17 cellular contexts compared by ENCODE assay signal in genomic region chr2:207778298-207778882, GRCh38. TPM values are rescaled to one million over a fixed set of nuclear protein-coding genes. Genes with fewer than 3 reads are reported as not detected.
DNase-seq lines count a peak whose midpoint lies in the region; ATAC-seq and TF ChIP-seq lines count a peak whose summit lies in the region.
"Had no signal": no experiment of that assay in that cellular context is flagged by ENCODE, and none has a peak within 500 bp of the region (broad histone marks: within the 10 kb centered on the region; RNA-seq: fewer than 3 reads in every experiment).

No MANE protein-coding gene starts in this region.

- peak overlapping the region; percentile 98 for H2AK5ac ChIP-seq in neuronal stem cell (ENCODE audit: low read depth, low read length)

- H3K9ac ChIP-seq in endodermal cell (ENCODE audit: extremely low read depth, low read length, poor library complexity, severe bottlenecking) (no peak overlapping the region), neuronal stem cell (ENCODE audit: low read depth, low read length, poor library complexity) (no peak overlapping the region)
- H3K9ac ChIP-seq: BLaER1 had no signal

- peak overlapping the region; percentile 45 for H2BK15ac ChIP-seq in neuronal stem cell (ENCODE audit: low read length)

- no peak for DNase-seq in activated naive CD4-positive, alpha-beta T cell treated with anti-CD3 and anti-CD28 coated beads, Interleukin-2, amount 50 U/mL, for 72 hours (ENCODE audit: low spot score in 2 of 2)
- no peak for DNase-seq in activated naive CD4-positive, alpha-beta T cell treated with anti-CD3 and anti-CD28 coated beads, Interleukin-2, amount 10 ng/mL, durations not matched to agents 7 days and 5 days
- DNase-seq in endodermal cell (peak; percentile 9), neuronal stem cell (ENCODE audit: low spot score) (no peak), iPS-NIHi7 (ENCODE audit: extremely low spot score) (no peak), NCI-H187 (lab: John Stamatoyannopoulos, UW) (no peak)
- DNase-seq: AML-193; Caco-2; CD8-positive, alpha-beta memory T cell; DND-41; GDM1; GOT3 had no signal

- H3K4me3 ChIP-seq in endodermal cell (ENCODE audit: low read length) (no peak overlapping the region), neuronal stem cell (ENCODE audit: low read length in 2 of 2) (no peak overlapping the region)
- H3K4me3 ChIP-seq: BLaER1, HAP-1 had no signal

- no peak overlapping the region for H3K27ac ChIP-seq in endodermal cell (ENCODE audit: low read depth, low read length)
- no peak overlapping the region for H3K27ac ChIP-seq in neuronal stem cell (replicated peaks; ENCODE audit: low read length)
- H3K27ac ChIP-seq: 22Rv1, BLaER1 had no signal

- no peaks in the 10 kb centered on the region for H3K36me3 ChIP-seq in endodermal cell (ENCODE audit: control insufficient read depth, insufficient read depth, low read length)
- H3K36me3 ChIP-seq in neuronal stem cell (replicated peaks in 1 of 2; ENCODE audit: control insufficient read depth in 2 of 2, insufficient read depth in 2 of 2, low read length in 2 of 2): no peaks in the 10 kb centered on the region
- H3K36me3 ChIP-seq: BLaER1, HAP-1 had no signal

- no peaks in the 10 kb centered on the region for H3K9me3 ChIP-seq in endodermal cell (ENCODE audit: control insufficient read depth, low read length)
- no peaks in the 10 kb centered on the region for H3K9me3 ChIP-seq in neuronal stem cell (replicated peaks in 1 of 2; ENCODE audit: control insufficient read depth in 2 of 2, insufficient read depth in 1 of 2, low read depth in 1 of 2, low read length in 2 of 2)
- H3K9me3 ChIP-seq: BLaER1, Caco-2, HAP-1 had no signal

- H3K36me3 Mint-ChIP-seq in activated naive CD4-positive, alpha-beta T cell treated with anti-CD3 and anti-CD28 coated beads, Interleukin-2, amount 50 U/mL, for 72 hours: no peaks in the 10 kb centered on the region
- H3K36me3 Mint-ChIP-seq in activated naive CD4-positive, alpha-beta T cell treated with anti-CD3 and anti-CD28 coated beads, Interleukin-2, amount 10 ng/mL, durations not matched to agents 7 days and 5 days: no peaks in the 10 kb centered on the region
- H3K36me3 Mint-ChIP-seq in endodermal cell (ENCODE audit: low read depth): no peaks in the 10 kb centered on the region
- H3K36me3 Mint-ChIP-seq: CD8-positive, alpha-beta memory T cell; IgD-negative memory B cell had no signal

- H4K8ac ChIP-seq in neuronal stem cell (ENCODE audit: low read depth, low read length): no peak overlapping the region

- ATAC-seq in activated naive CD4-positive, alpha-beta T cell treated with anti-CD3 and anti-CD28 coated beads, Interleukin-2, amount 50 U/mL, for 72 hours: peak; percentile 35 to 47
- no peak for ATAC-seq in HG03432 (IDR thresholded peaks at IDR 0.05; ENCODE audit: unreplicated experiment)

- H3K79me1 ChIP-seq in neuronal stem cell (ENCODE audit: low read depth, low read length): no peaks in the 10 kb centered on the region

- H3K9me3 Mint-ChIP-seq in activated naive CD4-positive, alpha-beta T cell treated with anti-CD3 and anti-CD28 coated beads, Interleukin-2, amount 50 U/mL, for 72 hours: no peaks in the 10 kb centered on the region
- no peaks in the 10 kb centered on the region for H3K9me3 Mint-ChIP-seq in activated naive CD4-positive, alpha-beta T cell treated with anti-CD3 and anti-CD28 coated beads, Interleukin-2, amount 10 ng/mL, durations not matched to agents 7 days and 5 days
- no peaks in the 10 kb centered on the region for H3K9me3 Mint-ChIP-seq in endodermal cell
- H3K9me3 Mint-ChIP-seq: CD8-positive, alpha-beta memory T cell; IgD-negative memory B cell had no signal

- no peak overlapping the region for H2BK12ac ChIP-seq in neuronal stem cell (ENCODE audit: low read length)

- peaks cover 3% of the 10 kb centered on the region for H3K4me1 Mint-ChIP-seq in activated naive CD4-positive, alpha-beta T cell treated with anti-CD3 and anti-CD28 coated beads, Interleukin-2, amount 10 ng/mL, durations not matched to agents 7 days and 5 days
- peaks cover 35% of the 10 kb centered on the region for H3K4me1 Mint-ChIP-seq in endodermal cell
- H3K4me1 Mint-ChIP-seq: CD8-positive, alpha-beta memory T cell; IgD-negative memory B cell had no signal

- CTCF ChIA-PET in activated naive CD4-positive, alpha-beta T cell treated with anti-CD3 and anti-CD28 coated beads, Interleukin-2, amount 10 ng/mL, durations not matched to agents 7 days and 5 days (lab: Charles Lee): interaction anchor here (1.9 kb wide), 1 partner anchor 262 kb away, joined by 6 read pairs; no protein-coding TSS in a partner anchor

- no peak overlapping the region for H3K4ac ChIP-seq in neuronal stem cell (ENCODE audit: low read length)

- WGBS in endodermal cell (ENCODE audit: insufficient coverage in 1 of 2, insufficient read length in 1 of 2), 2 experiments: 17 to 56% methylated on average over 1 to 3 of the region's 4 CpGs
- no CpG with 5 or more reads among the region's 4 CpGs for WGBS in neuronal stem cell (ENCODE audit: extremely low coverage in 2 of 2, insufficient read length in 2 of 2, insufficient replicate concordance in 1 of 2), 2 donors

- no peak overlapping the region for H3K23ac ChIP-seq in neuronal stem cell (ENCODE audit: low read depth, low read length, poor library complexity)

- no peak overlapping the region for H3K4me3 Mint-ChIP-seq in activated naive CD4-positive, alpha-beta T cell treated with anti-CD3 and anti-CD28 coated beads, Interleukin-2, amount 10 ng/mL, durations not matched to agents 7 days and 5 days
- no peak overlapping the region for H3K4me3 Mint-ChIP-seq in endodermal cell
- H3K4me3 Mint-ChIP-seq: CD8-positive, alpha-beta memory T cell; IgD-negative memory B cell had no signal

- H2AFZ ChIP-seq in neuronal stem cell (ENCODE audit: low read length): no peak overlapping the region

- H3K14ac ChIP-seq in neuronal stem cell (ENCODE audit: low read length): no peak overlapping the region

- no peak overlapping the region for H2BK120ac ChIP-seq in neuronal stem cell (ENCODE audit: low read depth, low read length)

- no peak overlapping the region for H3K27ac Mint-ChIP-seq in activated naive CD4-positive, alpha-beta T cell treated with anti-CD3 and anti-CD28 coated beads, Interleukin-2, amount 50 U/mL, for 72 hours
- no peak overlapping the region for H3K27ac Mint-ChIP-seq in activated naive CD4-positive, alpha-beta T cell treated with anti-CD3 and anti-CD28 coated beads, Interleukin-2, amount 10 ng/mL, durations not matched to agents 7 days and 5 days
- H3K27ac Mint-ChIP-seq in endodermal cell: no peak overlapping the region

- no peak overlapping the region for H2BK5ac ChIP-seq in neuronal stem cell (ENCODE audit: low read length)

- H3K4me2 ChIP-seq in neuronal stem cell (ENCODE audit: insufficient read depth, low read length, poor library complexity, severe bottlenecking): no peak overlapping the region
- H3K4me2 ChIP-seq: BLaER1 had no signal

- H3K4me1 ChIP-seq in endodermal cell (ENCODE audit: control insufficient read depth, insufficient read depth, low read length): peaks cover 13% of the 10 kb centered on the region
- H3K4me1 ChIP-seq in neuronal stem cell (ENCODE audit: control insufficient read depth in 2 of 2, insufficient read depth in 1 of 2, low read depth in 1 of 2, low read length in 2 of 2): peaks cover 5 to 9% of the 10 kb centered on the region in 2 donors
- H3K4me1 ChIP-seq: BLaER1 had no signal

- peaks cover 21% of the 10 kb centered on the region for H3K27me3 Mint-ChIP-seq in activated naive CD4-positive, alpha-beta T cell treated with anti-CD3 and anti-CD28 coated beads, Interleukin-2, amount 10 ng/mL, durations not matched to agents 7 days and 5 days
- H3K27me3 Mint-ChIP-seq in endodermal cell (ENCODE audit: insufficient read depth): no peaks in the 10 kb centered on the region
- H3K27me3 Mint-ChIP-seq: IgD-negative memory B cell had no signal

- H3K18ac ChIP-seq in neuronal stem cell (ENCODE audit: low read length): no peak overlapping the region

- H4K91ac ChIP-seq in neuronal stem cell (ENCODE audit: low read depth, low read length, poor library complexity): no peak overlapping the region

- H3K27me3 ChIP-seq in endodermal cell (ENCODE audit: control insufficient read depth, insufficient read depth, low read length, poor library complexity, severe bottlenecking) (no peaks in the 10 kb centered on the region), neuronal stem cell (ENCODE audit: control insufficient read depth in 3 of 3, insufficient read depth in 3 of 3, low read depth in 1 of 3, low read length in 3 of 3) (no peaks in the 10 kb centered on the region)
- H3K27me3 ChIP-seq: BLaER1 had no signal

- no peak for TF ChIP-seq CTCF in endodermal cell (conservative IDR thresholded peaks at IDR 0.05)

RNA-seq across cellular contexts. Expression of gene FZD5, which starts 8.7 kb away (rescaled TPM):
- total RNA-seq in activated naive CD4-positive, alpha-beta T cell treated with anti-CD3 and anti-CD28 coated beads, Interleukin-2, amount 50 U/mL, for 72 hours: 1 to 10 TPM; 1.6 to 4.7 TPM
- 1,000 to 10,000 TPM; 1,055 to 1,188 TPM for total RNA-seq in endodermal cell
- 95.5 TPM for polyA plus RNA-seq in endodermal cell (2013, experiment 1 of 2)
- 122 TPM for polyA plus RNA-seq in endodermal cell (2013, experiment 2 of 2)
- polyA plus RNA-seq in neuronal stem cell (2013, experiment 1 of 2): 267 TPM
- 274 TPM for polyA plus RNA-seq in neuronal stem cell (2013, experiment 2 of 2)

Comparison
In these comparisons a context has a peak if more than half of its experiments do, and no peak if none do; other contexts are left out.
1. RNA of gene FZD5, which starts 8.7 kb away (total RNA-seq): 1,055 to 1,188 TPM in endodermal cell; 1.6 to 4.7 TPM in activated naive CD4-positive, alpha-beta T cell treated with anti-CD3 and anti-CD28 coated beads, Interleukin-2, amount 50 U/mL, for 72 hours; every median in the first group is over 100 times any median in the second.